Comparison of ENCODE assay signal across 20 cellular contexts in genomic region chrX:51682365-51683106, GRCh38. TPM values are rescaled to one million over a fixed set of nuclear protein-coding genes. Genes with fewer than 3 reads are reported as not detected.
"Had no signal": no experiment of that assay in that cellular context is flagged by ENCODE, and none has a peak within 500 bp of the region (broad histone marks: within the 10 kb centered on the region; RNA-seq: fewer than 3 reads in every experiment).

Gene CENPVL2, minus strand, starts transcription at chrX:51682831. Its CDS starts 0 bp downstream, at chrX:51682831.

RNA-seq across cellular contexts. Expression of gene CENPVL2, which starts in this region (rescaled TPM):
- total RNA-seq: naive thymus-derived CD8-positive, alpha-beta T cell; natural killer cell; natural killer cell treated with Interleukin-12 subunit alpha and Interleukin-12 subunit beta and Interleukin-15 and Interleukin-18, amount 100 ng/mL, for 72 hours; omental fat pad; osteoblast; osteocyte; ovary; pancreas; posterior vena cava; psoas muscle; pulmonary artery endothelial cell; renal cortical epithelial cell; right atrium auricular region; right cardiac atrium; right lobe of liver; sciatic nerve; sigmoid colon; skeletal muscle tissue; smooth muscle cell; spleen had no signal
- polyA plus RNA-seq: naive thymus-derived CD8-positive, alpha-beta T cell; ovary; pancreas; psoas muscle; right cardiac atrium; sigmoid colon; smooth muscle cell; spleen had no signal
